In genomic region chr9:121703014-121703734, GRCh38 we compare ENCODE assay signal across 22 cellular contexts. TPM values are rescaled to one million over a fixed set of nuclear protein-coding genes. Genes with fewer than 3 reads are reported as not detected.
DNase-seq lines count a peak whose midpoint lies in the region; ATAC-seq and TF ChIP-seq lines count a peak whose summit lies in the region.
"Had no signal": no experiment of that assay in that cellular context is flagged by ENCODE, and none has a peak within 500 bp of the region (broad histone marks: within the 10 kb centered on the region; RNA-seq: fewer than 3 reads in every experiment).

No MANE protein-coding gene starts in this region.

- CTCF ChIA-PET in WTC11 (lab: Charles Lee), result interaction anchor here (0.6 to 5.0 kb wide), 27 partner anchors 8 to 286 kb away, joined by 3 to 44 read pairs (median 4); no protein-coding TSS in a partner anchor
- CTCF ChIA-PET in activated CD4-positive, alpha-beta T cell treated with anti-CD3 and anti-CD28 coated beads for 36 hours (lab: Charles Lee), result no interaction called here

- H3K27me3 Mint-ChIP-seq in WTC11 (ENCODE audit: low read depth), result peaks cover under 1% of the 10 kb centered on the region; the same call in 1 of the 2 replicates
- peaks cover 27% of the 10 kb centered on the region for H3K27me3 Mint-ChIP-seq in activated CD4-positive, alpha-beta T cell treated with anti-CD3 and anti-CD28 coated beads for 36 hours

- no peak overlapping the region for H3K4me3 ChIP-seq in AG09309 (ENCODE audit: control insufficient read depth, low read depth, low read length)
- H3K4me3 ChIP-seq: skin epidermis, upper lobe of left lung had no signal

- no peaks in the 10 kb centered on the region for H3K9me3 Mint-ChIP-seq in WTC11
- no peaks in the 10 kb centered on the region for H3K9me3 Mint-ChIP-seq in activated CD4-positive, alpha-beta T cell treated with anti-CD3 and anti-CD28 coated beads for 36 hours (ENCODE audit: low read depth)
- H3K9me3 Mint-ChIP-seq: activated naive CD8-positive, alpha-beta T cell treated with anti-CD3 and anti-CD28 coated beads for 36 hours; mesothelial cell of epicardium; stimulated activated effector memory CD8-positive, alpha-beta T cell treated with anti-CD3 and anti-CD28 coated beads, Interleukin-12 subunit alpha, Interleukin-12 subunit beta, amount 100 ng/mL, for 72 hours had no signal

- peak overlapping the region; percentile 41 for H3K27ac ChIP-seq in foreskin keratinocyte
- H3K27ac ChIP-seq: neutrophil, skin epidermis had no signal

- TF ChIP-seq CTCF in AG09309 (IDR thresholded peaks at IDR 0.05; ENCODE audit: control insufficient read depth, insufficient read depth, low read depth, low read length, missing control alignments) (peak; percentile 21), GM20000 (IDR thresholded peaks at IDR 0.05; ENCODE audit: extremely low read depth, missing control alignments) (peak; percentile 11), WTC11 (IDR thresholded peaks at IDR 0.05) (no peak), foreskin keratinocyte (conservative IDR thresholded peaks at IDR 0.05) (peak; percentile 37)

- no peaks in the 10 kb centered on the region for H3K36me3 Mint-ChIP-seq in WTC11
- no peaks in the 10 kb centered on the region for H3K36me3 Mint-ChIP-seq in activated CD4-positive, alpha-beta T cell treated with anti-CD3 and anti-CD28 coated beads for 36 hours (ENCODE audit: low read depth)
- H3K36me3 Mint-ChIP-seq: activated naive CD8-positive, alpha-beta T cell treated with anti-CD3 and anti-CD28 coated beads for 36 hours; stimulated activated effector memory CD8-positive, alpha-beta T cell treated with anti-CD3 and anti-CD28 coated beads, Interleukin-12 subunit alpha, Interleukin-12 subunit beta, amount 100 ng/mL, for 72 hours had no signal

- peaks cover 43% of the 10 kb centered on the region for H3K4me1 ChIP-seq in foreskin keratinocyte

- H3K4me3 Mint-ChIP-seq in WTC11, result no peak overlapping the region
- no peak overlapping the region for H3K4me3 Mint-ChIP-seq in activated CD4-positive, alpha-beta T cell treated with anti-CD3 and anti-CD28 coated beads for 36 hours
- H3K4me3 Mint-ChIP-seq: activated naive CD8-positive, alpha-beta T cell treated with anti-CD3 and anti-CD28 coated beads for 36 hours; mesothelial cell of epicardium; stimulated activated effector memory CD8-positive, alpha-beta T cell treated with anti-CD3 and anti-CD28 coated beads, Interleukin-12 subunit alpha, Interleukin-12 subunit beta, amount 100 ng/mL, for 72 hours had no signal

- H3K27me3 ChIP-seq in foreskin keratinocyte, result no peaks in the 10 kb centered on the region

- DNase-seq in AG09309 (ENCODE audit: low read depth) (no peak), GM20000 (ENCODE audit: low spot score) (no peak), WTC11 (ENCODE audit: low spot score) (no peak), foreskin keratinocyte (no peak), putamen (ENCODE audit: low spot score) (no peak), NCI-H1930 (lab: John Stamatoyannopoulos, UW) (no peak)
- no peak for DNase-seq in activated CD4-positive, alpha-beta T cell treated with anti-CD3 and anti-CD28 coated beads for 36 hours
- DNase-seq: activated CD4-positive, alpha-beta T cell treated with anti-CD3 and anti-CD28 coated beads, Interleukin-2, amount 50 U/mL, for 1 hour; activated naive CD8-positive, alpha-beta T cell treated with anti-CD3 and anti-CD28 coated beads for 36 hours; activated T-cell treated with anti-CD3 and anti-CD28 coated beads, Interleukin-2, amount 50 U/mL, for 1 hour; cerebellar nuclear complex; EL; glutamatergic neuron; islet precursor cell; NCI-H2107; SIG-M5; upper lobe of left lung had no signal

- ATAC-seq in WTC11 (peak; percentile 7; the same call in 1 of the 2 replicates), foreskin keratinocyte (no peak), GM19023 (IDR thresholded peaks at IDR 0.05; ENCODE audit: unreplicated experiment) (no peak)
- ATAC-seq in activated CD4-positive, alpha-beta T cell treated with anti-CD3 and anti-CD28 coated beads for 36 hours, result no peak
- ATAC-seq: stimulated activated effector memory CD8-positive, alpha-beta T cell treated with anti-CD3 and anti-CD28 coated beads, Interleukin-12 subunit alpha, Interleukin-12 subunit beta, amount 100 ng/mL, for 72 hours had no signal

- intact Hi-C loops in activated CD4-positive, alpha-beta T cell treated with anti-CD3 and anti-CD28 coated beads for 36 hours (cut with DNase I, micrococcal nuclease), result loop anchor here in 1 of 2 experiments (5.0 kb wide), 1 partner anchor 289 kb away; no protein-coding TSS in a partner anchor

- no peak overlapping the region for H3K27ac Mint-ChIP-seq in WTC11
- no peak overlapping the region for H3K27ac Mint-ChIP-seq in activated CD4-positive, alpha-beta T cell treated with anti-CD3 and anti-CD28 coated beads for 36 hours
- H3K27ac Mint-ChIP-seq: activated naive CD8-positive, alpha-beta T cell treated with anti-CD3 and anti-CD28 coated beads for 36 hours; mesothelial cell of epicardium; stimulated activated effector memory CD8-positive, alpha-beta T cell treated with anti-CD3 and anti-CD28 coated beads, Interleukin-12 subunit alpha, Interleukin-12 subunit beta, amount 100 ng/mL, for 72 hours had no signal

- peaks cover 66% of the 10 kb centered on the region for H3K4me1 Mint-ChIP-seq in WTC11
- H3K4me1 Mint-ChIP-seq in activated CD4-positive, alpha-beta T cell treated with anti-CD3 and anti-CD28 coated beads for 36 hours, result no peaks in the 10 kb centered on the region

- POLR2A ChIA-PET in WTC11 (lab: Charles Lee), result no interaction called here
- POLR2A ChIA-PET in activated CD4-positive, alpha-beta T cell treated with anti-CD3 and anti-CD28 coated beads for 36 hours (lab: Charles Lee), result no interaction called here

TF ChIP-seq in WTC11, 78 proteins besides CTCF, POLR2A, EP300 and RAD21:
- TF ChIP-seq ZNF512 (CRISPR knock-in tag; IDR thresholded peaks at IDR 0.05; ENCODE audit: borderline replicate concordance) (no peak), ZNF263 (CRISPR knock-in tag; IDR thresholded peaks at IDR 0.05; ENCODE audit: low read depth) (0 out of 2 replicates have a peak, but pooled peaks have one; percentile 40), SOX15 (CRISPR knock-in tag; IDR thresholded peaks at IDR 0.05) (no peak)

RNA-seq across cellular contexts. Expression of gene DAB2IP, which starts 51.7 kb away (rescaled TPM):
- 35.0 to 52.6 TPM (median 35.7 TPM) in 3 replicates for total RNA-seq in WTC11 (2021)
- total RNA-seq in foreskin keratinocyte, result 26.5 and 26.6 TPM in 2 replicates
- 12.5 and 14.1 TPM in 2 replicates for polyA plus RNA-seq in foreskin keratinocyte
- total RNA-seq in activated CD4-positive, alpha-beta T cell treated with anti-CD3 and anti-CD28 coated beads for 36 hours, result under 1 TPM; 0.02 to 0.28 TPM

Comparison
In these comparisons a context has a peak if more than half of its experiments do, and no peak if none do; other contexts are left out.
1. RNA of gene DAB2IP, which starts 51.7 kb away (total RNA-seq): 35.0 to 52.6 TPM in WTC11 and 26.5 to 26.6 TPM in foreskin keratinocyte; 0.02 to 0.28 TPM in activated CD4-positive, alpha-beta T cell treated with anti-CD3 and anti-CD28 coated beads for 36 hours; every median in the first group is over 10 times any median in the second.